ENCODE assay signal across 1 cellular context in the genomic region with DNA sequence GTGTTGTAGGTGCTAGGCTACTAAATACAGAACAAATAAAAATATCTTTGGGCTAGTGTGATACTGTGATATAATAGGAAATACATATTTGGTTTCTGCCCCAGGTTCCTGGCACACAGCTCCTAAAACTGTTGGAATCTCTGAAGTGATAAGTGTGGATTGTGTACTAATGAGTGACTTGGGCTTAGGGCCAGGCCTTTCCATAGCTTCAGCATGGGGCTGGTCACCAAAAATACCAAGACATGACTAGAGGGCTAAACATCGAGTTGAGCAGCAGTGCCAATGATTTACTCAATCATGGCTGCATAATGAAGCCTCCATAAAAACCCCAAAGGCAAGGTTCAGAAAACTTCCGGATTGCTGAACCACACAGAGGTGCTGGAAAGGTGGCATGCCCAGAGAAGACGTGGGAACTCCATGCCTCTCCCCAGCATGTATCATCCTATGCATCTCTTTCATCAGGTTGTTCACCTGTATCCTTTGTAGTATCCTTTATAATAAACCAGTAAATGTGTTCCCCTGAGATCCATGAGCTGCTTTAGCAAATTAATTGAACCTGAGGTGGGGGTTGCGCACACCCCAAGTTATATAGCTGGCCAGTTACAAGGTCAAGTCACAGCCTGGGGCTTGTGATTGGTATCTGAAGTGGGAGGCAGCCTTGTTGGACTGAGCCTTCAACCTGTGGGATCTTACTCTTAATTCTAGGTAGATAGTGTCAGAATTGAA.
TF ChIP-seq lines count a peak whose summit lies in the region.

No MANE protein-coding gene starts in this region.

TF ChIP-seq in IMR-90, 13 proteins besides CTCF, POLR2A, EP300 and RAD21:
- no peak for TF ChIP-seq CHD1 (IDR thresholded peaks at IDR 0.05; ENCODE audit: low read depth, low read length)
